ENCODE assay signal across 15 cellular contexts in genomic region chr11:12810497-12810896, GRCh38.
DNase-seq lines count a peak whose midpoint lies in the region; ATAC-seq, FAIRE-seq and TF ChIP-seq lines count a peak whose summit lies in the region.
"Had no signal": no experiment of that assay in that cellular context is flagged by ENCODE, and none has a peak within 500 bp of the region (broad histone marks: within the 10 kb centered on the region; RNA-seq: fewer than 3 reads in every experiment).

No MANE protein-coding gene starts in this region.

- no peak for FAIRE-seq in kidney (lab: Jason Lieb, UNC)
- no peak for FAIRE-seq in D721Med (lab: Jason Lieb, UNC)
- FAIRE-seq: GM12892 had no signal

- intact Hi-C loops in esophagus squamous epithelium (cut with DNase I) (loop anchor here (5.0 kb wide), 1 partner anchor 138 kb away; the partner anchor contains the start of gene TEAD1), kidney (cut with DNase I) (no loop called here)

- no peaks in the 10 kb centered on the region for H3K9me3 ChIP-seq in esophagus squamous epithelium
- H3K9me3 ChIP-seq in osteoblast (ENCODE audit: low read depth, low read length) = no peaks in the 10 kb centered on the region
- no peaks in the 10 kb centered on the region for H3K9me3 ChIP-seq in kidney (ENCODE audit: control insufficient read depth in 1 of 2, low read length in 2 of 2)
- H3K9me3 ChIP-seq: tibial artery had no signal

- CTCF ChIA-PET in RWPE1 (lab: Yijun Ruan, JAX) = no interaction called here

- H3K27ac ChIP-seq in RWPE1 (peak overlapping the region; percentile 61), esophagus squamous epithelium (peak overlapping the region in 3 of 4 donors; percentile 17 to 73 (median 47)), osteoblast (ENCODE audit: low read depth, low read length) (peak overlapping the region; percentile 83), kidney (ENCODE audit: low read depth in 2 of 2, low read length in 2 of 2) (no peak overlapping the region)
- H3K27ac ChIP-seq: coronary artery, tibial artery had no signal

- H3K36me3 ChIP-seq in esophagus squamous epithelium (no peaks in the 10 kb centered on the region), osteoblast (ENCODE audit: insufficient read depth, low read length) (peaks cover 5% of the 10 kb centered on the region), kidney (ENCODE audit: control insufficient read depth in 1 of 2, insufficient read depth in 2 of 2, low read length in 2 of 2) (no peaks in the 10 kb centered on the region)
- H3K36me3 ChIP-seq: tibial artery had no signal

- ATAC-seq in HG03520 (IDR thresholded peaks at IDR 0.05; ENCODE audit: unreplicated experiment) = no peak

- no peak overlapping the region for H2AFZ ChIP-seq in osteoblast (ENCODE audit: low read length)

- POLR2A ChIA-PET in RWPE1 (lab: Yijun Ruan, JAX; ENCODE audit: low non-redundant PET) = interaction anchor here (0.6 kb wide), 1 partner anchor 136 kb away, joined by 3 read pairs; the partner anchor contains the start of gene TEAD1

- no peak for TF ChIP-seq POLR2A in esophagus squamous epithelium (IDR thresholded peaks at IDR 0.05)

- H3K27me3 ChIP-seq in esophagus squamous epithelium = no peaks in the 10 kb centered on the region
- H3K27me3 ChIP-seq in osteoblast (ENCODE audit: insufficient read depth, low read length) = no peaks in the 10 kb centered on the region
- H3K27me3 ChIP-seq: tibial artery had no signal

- peaks cover 74% of the 10 kb centered on the region for H4K20me1 ChIP-seq in osteoblast (ENCODE audit: insufficient read depth, low read length)

- no peak overlapping the region for H3K9ac ChIP-seq in kidney (ENCODE audit: low read length in 2 of 2)

- TF ChIP-seq CTCF in RWPE1 (conservative IDR thresholded peaks at IDR 0.05; ENCODE audit: low read depth) = no peak
- TF ChIP-seq CTCF in esophagus squamous epithelium (IDR thresholded peaks at IDR 0.05) = no peak
- no peak for TF ChIP-seq CTCF in osteoblast (IDR thresholded peaks at IDR 0.05; ENCODE audit: extremely low read depth, low read depth, low read length)
- TF ChIP-seq CTCF in kidney (IDR thresholded peaks at IDR 0.05; ENCODE audit: borderline replicate concordance, extremely low read depth, insufficient read depth) = no peak
- no peak for TF ChIP-seq CTCF in D721Med (IDR thresholded peaks at IDR 0.05; ENCODE audit: insufficient read depth, missing control alignments)

- H3K4me1 ChIP-seq in esophagus squamous epithelium (peaks cover 27 to 84% (median 55%) of the 10 kb centered on the region in 3 donors), osteoblast (ENCODE audit: insufficient read depth, low read length) (peaks cover 76% of the 10 kb centered on the region), kidney (ENCODE audit: control insufficient read depth in 1 of 2, insufficient read depth in 1 of 2, low read depth in 1 of 2, low read length in 2 of 2) (peaks cover 0 to 18% of the 10 kb centered on the region in 2 donors)

- DNase-seq in AG20443 (ENCODE audit: low spot score) (peak; percentile 70), RWPE1 (ENCODE audit: low spot score) (no peak), esophagus squamous epithelium (lab: John Stamatoyannopoulos, UW) (no peak), osteoblast (ENCODE audit: insufficient read length, low spot score, missing footprints) (no peak), kidney (no peak), D721Med (ENCODE audit: insufficient read length, low spot score) (no peak)
- DNase-seq in activated CD4-positive, CD25-positive, alpha-beta regulatory T cell treated with anti-CD3 and anti-CD28 coated beads, Interleukin-2, amount 50 U/mL, for 72 hours = no peak
- DNase-seq: activated naive CD8-positive, alpha-beta T cell treated with anti-CD3 and anti-CD28 coated beads, Interleukin-2, amount 10 ng/mL, durations not matched to agents 7 days and 5 days; NCI-H146; NCI-H510A; SW 1271 had no signal

- no peak overlapping the region for H3K4me3 ChIP-seq in esophagus squamous epithelium
- H3K4me3 ChIP-seq in osteoblast (ENCODE audit: insufficient read depth, low read length) = peak overlapping the region; percentile 22
- H3K4me3 ChIP-seq in kidney (ENCODE audit: low read length in 2 of 2) = no peak overlapping the region
- H3K4me3 ChIP-seq: coronary artery, tibial artery had no signal

- 43 to 48% methylated on average over 6 of the region's 6 CpGs for WGBS in esophagus squamous epithelium, 2 donors

- peak overlapping the region; percentile 28 for H3K4me2 ChIP-seq in osteoblast (ENCODE audit: insufficient read depth, low read length)

- peaks cover 96% of the 10 kb centered on the region for H3K79me2 ChIP-seq in osteoblast (ENCODE audit: insufficient read depth, low read length)

Comparison
In these comparisons a context has a peak if more than half of its experiments do, and no peak if none do; other contexts are left out.
1. H3K27ac ChIP-seq: peak in RWPE1 (single experiment), esophagus squamous epithelium (3 of 4) and osteoblast (single experiment); none in kidney (0 of 2).